1 cellular context compared by ENCODE assay signal in genomic region chr11:44927174-44927661, GRCh38.
TF ChIP-seq lines count a peak whose summit lies in the region.

No MANE protein-coding gene starts in this region.

TF ChIP-seq in GM23338, 12 proteins besides CTCF, POLR2A, EP300 and RAD21 (continued from another document):
- TF ChIP-seq ZNF462 (CRISPR knock-in tag; IDR thresholded peaks at IDR 0.05) (no peak), ZNF114 (CRISPR knock-in tag; IDR thresholded peaks at IDR 0.05) (no peak), NANOG (IDR thresholded peaks at IDR 0.05; ENCODE audit: borderline replicate concordance) (no peak)
